ENCODE assay signal across 27 cellular contexts in the genomic region with DNA sequence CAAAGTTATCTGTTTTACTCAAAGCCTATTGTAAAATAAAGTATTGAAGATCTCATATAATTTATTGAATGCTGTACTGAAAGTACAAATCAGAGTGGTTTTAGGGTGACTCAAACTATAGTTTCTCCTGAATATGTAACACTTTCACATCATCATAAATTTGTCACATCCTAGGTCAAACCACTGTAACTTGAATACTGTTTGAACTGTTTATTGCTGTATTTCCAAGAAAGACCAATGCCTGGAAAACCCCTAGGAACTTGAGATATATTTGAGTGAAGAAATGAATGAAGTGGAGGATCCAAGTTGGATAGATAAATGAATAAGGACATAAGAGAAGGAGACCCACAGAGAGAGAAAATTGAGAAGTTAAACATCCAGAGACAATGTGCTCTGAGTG.
"Had no signal": no experiment of that assay in that cellular context is flagged by ENCODE, and none has a peak within 500 bp of the region (broad histone marks: within the 10 kb centered on the region; RNA-seq: fewer than 3 reads in every experiment).

No MANE protein-coding gene starts in this region.

- H3K4me1 ChIP-seq: Peyer's patch, SJCRH30 had no signal

- H3K4me1 Mint-ChIP-seq: activated CD4-positive, alpha-beta T cell treated with anti-CD3 and anti-CD28 coated beads, Interleukin-2, amount 10 ng/mL, durations not matched to agents 24 days and 14 days; activated naive CD8-positive, alpha-beta T cell treated with anti-CD3 and anti-CD28 coated beads for 36 hours had no signal

- H3K9me3 ChIP-seq: Peyer's patch, SJCRH30, SK-N-SH had no signal

- H3K36me3 ChIP-seq: Peyer's patch, SJCRH30 had no signal

- H3K4me3 ChIP-seq: Peyer's patch, SJCRH30 had no signal

- H3K9me3 Mint-ChIP-seq: activated CD4-positive, alpha-beta memory T cell treated with anti-CD3 and anti-CD28 coated beads for 36 hours; activated CD4-positive, alpha-beta T cell treated with anti-CD3 and anti-CD28 coated beads, Interleukin-2, amount 10 ng/mL, durations not matched to agents 24 days and 14 days had no signal

- H3K4me2 ChIP-seq: KMS-11, SK-N-SH had no signal

- ATAC-seq: activated CD4-positive, CD25-positive, alpha-beta regulatory T cell treated with anti-CD3 and anti-CD28 coated beads, Interleukin-2, amount 50 U/mL, for 24 hours had no signal

- H3K27ac Mint-ChIP-seq: activated CD4-positive, alpha-beta memory T cell treated with anti-CD3 and anti-CD28 coated beads for 36 hours; activated CD4-positive, alpha-beta T cell treated with anti-CD3 and anti-CD28 coated beads, Interleukin-2, amount 10 ng/mL, durations not matched to agents 24 days and 14 days; activated naive CD8-positive, alpha-beta T cell treated with anti-CD3 and anti-CD28 coated beads for 36 hours; activated T-helper 1 cell treated with anti-CD3 and anti-CD28 coated beads, Interleukin-12 subunit alpha, Interleukin-12 subunit beta, Interleukin-2, Interleukin-4 antibody, amounts not matched to agents 30 ng/mL and 10 ng/mL and 1 ng/mL, durations not matched to agents 14 hours and 24 hours and 36 hours; T-helper 1 cell treated with Interleukin-12 subunit alpha and Interleukin-12 subunit beta and Interleukin-4 antibody, amounts not matched to agents 30 μg/mL and 1 μg/mL, for 36 hours had no signal

- H3K27ac ChIP-seq: KMS-11, Peyer's patch, RWPE1, SJCRH30 had no signal

- H3K27me3 Mint-ChIP-seq: activated CD4-positive, alpha-beta memory T cell treated with anti-CD3 and anti-CD28 coated beads for 36 hours; activated CD4-positive, alpha-beta T cell treated with anti-CD3 and anti-CD28 coated beads, Interleukin-2, amount 10 ng/mL, durations not matched to agents 24 days and 14 days; activated naive CD8-positive, alpha-beta T cell treated with anti-CD3 and anti-CD28 coated beads for 36 hours had no signal

- H3K9ac ChIP-seq: KMS-11, SK-N-SH had no signal

- H3K27me3 ChIP-seq: Peyer's patch, SJCRH30 had no signal

- H3K4me3 Mint-ChIP-seq: activated CD4-positive, alpha-beta memory T cell treated with anti-CD3 and anti-CD28 coated beads for 36 hours; activated CD4-positive, alpha-beta T cell treated with anti-CD3 and anti-CD28 coated beads, Interleukin-2, amount 10 ng/mL, durations not matched to agents 24 days and 14 days; activated naive CD8-positive, alpha-beta T cell treated with anti-CD3 and anti-CD28 coated beads for 36 hours; activated T-helper 1 cell treated with anti-CD3 and anti-CD28 coated beads, Interleukin-12 subunit alpha, Interleukin-12 subunit beta, Interleukin-2, Interleukin-4 antibody, amounts not matched to agents 30 ng/mL and 10 ng/mL and 1 ng/mL, durations not matched to agents 14 hours and 24 hours and 36 hours; T-helper 1 cell treated with Interleukin-12 subunit alpha and Interleukin-12 subunit beta and Interleukin-4 antibody, amounts not matched to agents 30 μg/mL and 1 μg/mL, for 36 hours had no signal

- DNase-seq: activated CD4-positive, alpha-beta memory T cell treated with anti-CD3 and anti-CD28 coated beads for 36 hours; activated CD4-positive, alpha-beta T cell treated with anti-CD3 and anti-CD28 coated beads, Interleukin-2, amount 10 ng/mL, durations not matched to agents 24 days and 14 days; activated CD8-positive, alpha-beta memory T cell treated with anti-CD3 and anti-CD28 coated beads, Interleukin-2, amount 50 U/mL, for 4 hours; activated effector memory CD4-positive, alpha-beta T cell treated with anti-CD3 and anti-CD28 coated beads, Interleukin-2, amount 50 U/mL, for 16 hours; activated naive CD4-positive, alpha-beta T cell treated with Interleukin-2 at 50 U/mL for 16 hours; activated naive CD8-positive, alpha-beta T cell treated with anti-CD3 and anti-CD28 coated beads for 36 hours; caudate nucleus; NCI-H1092 treated with DMSO at 0.1 percent for 48 hours; NCI-H1417 treated with DMSO at 0.1 percent for 48 hours; NCI-H1694; NCI-H2029; NCI-H2107; NCI-H345; NCI-H510A; NCI-H526 treated with DMSO at 0.1 percent for 48 hours; NCI-H82; NK-92 treated with Interleukin-12 subunit alpha and Interleukin-12 subunit beta, amount 100 ng/mL, for 24 hours; Peyer's patch; Right ventricle myocardium superior; SJCRH30; SK-N-SH; SW 1271 had no signal

- H3K36me3 Mint-ChIP-seq: activated CD4-positive, alpha-beta memory T cell treated with anti-CD3 and anti-CD28 coated beads for 36 hours; activated naive CD8-positive, alpha-beta T cell treated with anti-CD3 and anti-CD28 coated beads for 36 hours had no signal
